In genomic region chr2:15169326-15170038, GRCh38 we compare ENCODE assay signal across 9 cellular contexts.
A peak's percentile ranks its signal among the peaks of the same experiment; 100 is the strongest.
DNase-seq lines count a peak whose midpoint lies in the region; ATAC-seq and TF ChIP-seq lines count a peak whose summit lies in the region.
"Had no signal": no experiment of that assay in that cellular context is flagged by ENCODE, and none has a peak within 500 bp of the region (broad histone marks: within the 10 kb centered on the region; RNA-seq: fewer than 3 reads in every experiment).

No MANE protein-coding gene starts in this region.

- TF ChIP-seq CTCF in brain (conservative IDR thresholded peaks at IDR 0.05) (no peak), type B pancreatic cell (conservative IDR thresholded peaks at IDR 0.05) (no peak)

- H3K4me1 Mint-ChIP-seq in brain: peaks cover 19% of the 10 kb centered on the region
- H3K4me1 Mint-ChIP-seq in type B pancreatic cell (ENCODE audit: unreplicated experiment): peaks cover 30% of the 10 kb centered on the region

- no peaks in the 10 kb centered on the region for H3K9me3 Mint-ChIP-seq in brain
- H3K9me3 Mint-ChIP-seq in type B pancreatic cell: peaks cover 5% of the 10 kb centered on the region
- H3K9me3 Mint-ChIP-seq: activated naive CD8-positive, alpha-beta T cell treated with anti-CD3 and anti-CD28 coated beads, Interleukin-2, amount 10 ng/mL, durations not matched to agents 7 days and 5 days had no signal

- no peak for ATAC-seq in GM21528 (IDR thresholded peaks at IDR 0.05; ENCODE audit: low FRiP score, unreplicated experiment)
- ATAC-seq in GM21515 (IDR thresholded peaks at IDR 0.05; ENCODE audit: unreplicated experiment): no peak

- H3K27ac Mint-ChIP-seq in brain (peak overlapping the region in 4 of 5 experiments; percentile 32 to 78 (median 49)), type B pancreatic cell (peak overlapping the region; percentile 82)
- H3K27ac Mint-ChIP-seq: activated naive CD8-positive, alpha-beta T cell treated with anti-CD3 and anti-CD28 coated beads, Interleukin-2, amount 10 ng/mL, durations not matched to agents 7 days and 5 days had no signal

- H3K4me3 Mint-ChIP-seq in brain (no peak overlapping the region), type B pancreatic cell (peak overlapping the region; percentile 63)
- H3K4me3 Mint-ChIP-seq: activated naive CD8-positive, alpha-beta T cell treated with anti-CD3 and anti-CD28 coated beads, Interleukin-2, amount 10 ng/mL, durations not matched to agents 7 days and 5 days had no signal

- H3K36me3 Mint-ChIP-seq in brain (peaks cover 17% of the 10 kb centered on the region), type B pancreatic cell (peaks cover 20% of the 10 kb centered on the region)

- DNase-seq in HS-27A (ENCODE audit: low read depth) (peak; percentile 99), kidney glomerular epithelial cell (lab: John Stamatoyannopoulos, UW) (peak; percentile 69), type B pancreatic cell (ENCODE audit: extremely low spot score, unreplicated experiment) (no peak)
- no peak for DNase-seq in activated effector memory CD4-positive, alpha-beta T cell treated with anti-CD3 and anti-CD28 coated beads, Interleukin-2, amount 50 U/mL, for 16 hours
- DNase-seq: activated naive CD8-positive, alpha-beta T cell treated with anti-CD3 and anti-CD28 coated beads, Interleukin-2, amount 10 ng/mL, durations not matched to agents 7 days and 5 days; NCI-H1436 treated with DMSO at 0.1 percent for 48 hours had no signal

- H3K27me3 Mint-ChIP-seq in brain (peaks cover 3% of the 10 kb centered on the region), type B pancreatic cell (no peaks in the 10 kb centered on the region)
- H3K27me3 Mint-ChIP-seq: activated naive CD8-positive, alpha-beta T cell treated with anti-CD3 and anti-CD28 coated beads, Interleukin-2, amount 10 ng/mL, durations not matched to agents 7 days and 5 days had no signal

Comparison
In these comparisons a context has a peak if more than half of its experiments do, and no peak if none do; other contexts are left out.
1. DNase-seq: peak in HS-27A (single experiment) and kidney glomerular epithelial cell (single experiment); none in type B pancreatic cell (single experiment) and activated effector memory CD4-positive, alpha-beta T cell treated with anti-CD3 and anti-CD28 coated beads, Interleukin-2, amount 50 U/mL, for 16 hours (single experiment).